In genomic region chr6:129675669-129676472, GRCh38 we compare ENCODE assay signal across 2 cellular contexts.
TF ChIP-seq lines count a peak whose summit lies in the region.

No MANE protein-coding gene starts in this region.

TF ChIP-seq in IMR-90, 13 proteins besides CTCF, POLR2A, EP300 and RAD21:
- TF ChIP-seq MAFK (IDR thresholded peaks at IDR 0.05; ENCODE audit: low read depth, low read length) = no peak
- no peak for TF ChIP-seq NFE2L2 (IDR thresholded peaks at IDR 0.05; ENCODE audit: low read depth, low read length)
- TF ChIP-seq FOS (IDR thresholded peaks at IDR 0.05; ENCODE audit: low read depth, low read length) = no peak
- no peak for TF ChIP-seq SMC3 (IDR thresholded peaks at IDR 0.05; ENCODE audit: low read depth, low read length)
- TF ChIP-seq ELK1 (IDR thresholded peaks at IDR 0.05; ENCODE audit: borderline replicate concordance, low read depth, low read length) = no peak

TF ChIP-seq in GM12878, 131 proteins besides CTCF, POLR2A, EP300 and RAD21:
- TF ChIP-seq E2F4 (IDR thresholded peaks at IDR 0.05; ENCODE audit: low read depth, low read length) (no peak), NR2F1 (conservative IDR thresholded peaks at IDR 0.05) (0 out of 2 replicates have a peak, but pooled peaks have one; percentile 21), IKZF1 (conservative IDR thresholded peaks at IDR 0.05) (peak; percentile 32; the same call in 1 of the 2 replicates), MTA2 (IDR thresholded peaks at IDR 0.05; ENCODE audit: low read depth) (peak; percentile 87), CBX5 (IDR thresholded peaks at IDR 0.05; ENCODE audit: low read depth) (no peak), SKIL (IDR thresholded peaks at IDR 0.05; ENCODE audit: low read depth, poor library complexity, severe bottlenecking) (peak; percentile 20), E4F1 (IDR thresholded peaks at IDR 0.05; ENCODE audit: borderline replicate concordance, partially characterized antibody) (no peak), PKNOX1 (IDR thresholded peaks at IDR 0.05) (peak; percentile 72), ZNF592 (IDR thresholded peaks at IDR 0.05) (0 out of 2 replicates have a peak, but pooled peaks have one; percentile 32), STAT1 (conservative IDR thresholded peaks at IDR 0.05) (no peak), IKZF2 (IDR thresholded peaks at IDR 0.05) (0 out of 4 replicates have a peak, but pooled peaks of 1 of the 2 experiments have one; percentile 16), ATF7 (IDR thresholded peaks at IDR 0.05; ENCODE audit: low read depth) (0 out of 2 replicates have a peak, but pooled peaks have one; percentile 39), ATF2 (IDR thresholded peaks at IDR 0.05; ENCODE audit: low read length) (no peak), BCL11A (IDR thresholded peaks at IDR 0.05; ENCODE audit: low read depth, low read length) (peak; percentile 50; the same call in 1 of the 2 replicates), NR2C1 (IDR thresholded peaks at IDR 0.05) (peak; percentile 29; the same call in 1 of the 2 replicates)
